ENCODE assay signal across 20 cellular contexts in genomic region chr2:234967201-234967873, GRCh38. TPM values are rescaled to one million over a fixed set of nuclear protein-coding genes. Genes with fewer than 3 reads are reported as not detected.
"Had no signal": no experiment of that assay in that cellular context is flagged by ENCODE, and none has a peak within 500 bp of the region (broad histone marks: within the 10 kb centered on the region; RNA-seq: fewer than 3 reads in every experiment).

No MANE protein-coding gene starts in this region.

- H3K4me3 Mint-ChIP-seq: activated CD8-positive, alpha-beta T cell treated with anti-CD3 and anti-CD28 coated beads, Interleukin-2, amount 10 ng/mL, durations not matched to agents 7 days and 5 days; activated T-helper 1 cell treated with anti-CD3 and anti-CD28 coated beads, Interleukin-12 subunit alpha, Interleukin-12 subunit beta, Interleukin-2, Interleukin-4 antibody, amounts not matched to agents 30 ng/mL and 10 ng/mL and 1 ng/mL, durations not matched to agents 14 hours and 24 hours and 36 hours; nephron; stimulated activated naive CD8-positive, alpha-beta T cell treated with anti-CD3 and anti-CD28 coated beads, Interleukin-15, Interleukin-2, amounts not matched to agents 100 ng/mL and 50 ng/mL, for 24 hours had no signal

- FAIRE-seq: pancreas, TTC549 had no signal

- H3K27ac ChIP-seq: ascending aorta, breast epithelium, colonic mucosa, esophagus squamous epithelium, gastrocnemius medialis, neutrophil, pancreas, tibial nerve, uterus had no signal

- H3K9me3 Mint-ChIP-seq: activated T-helper 1 cell treated with anti-CD3 and anti-CD28 coated beads, Interleukin-12 subunit alpha, Interleukin-12 subunit beta, Interleukin-2, Interleukin-4 antibody, amounts not matched to agents 30 ng/mL and 10 ng/mL and 1 ng/mL, durations not matched to agents 14 hours and 24 hours and 36 hours; nephron; stimulated activated naive CD8-positive, alpha-beta T cell treated with anti-CD3 and anti-CD28 coated beads, Interleukin-15, Interleukin-2, amounts not matched to agents 100 ng/mL and 50 ng/mL, for 24 hours had no signal

- H3K27ac Mint-ChIP-seq: activated CD8-positive, alpha-beta T cell treated with anti-CD3 and anti-CD28 coated beads, Interleukin-2, amount 10 ng/mL, durations not matched to agents 7 days and 5 days; activated naive CD4-positive, alpha-beta T cell treated with anti-CD3 and anti-CD28 coated beads, Interleukin-2, amount 50 U/mL, for 72 hours; activated T-helper 1 cell treated with anti-CD3 and anti-CD28 coated beads, Interleukin-12 subunit alpha, Interleukin-12 subunit beta, Interleukin-2, Interleukin-4 antibody, amounts not matched to agents 30 ng/mL and 10 ng/mL and 1 ng/mL, durations not matched to agents 14 hours and 24 hours and 36 hours; nephron; stimulated activated naive CD8-positive, alpha-beta T cell treated with anti-CD3 and anti-CD28 coated beads, Interleukin-15, Interleukin-2, amounts not matched to agents 100 ng/mL and 50 ng/mL, for 24 hours had no signal

- ATAC-seq: activated CD8-positive, alpha-beta T cell treated with anti-CD3 and anti-CD28 coated beads, Interleukin-2, amount 10 ng/mL, durations not matched to agents 7 days and 5 days; activated naive CD4-positive, alpha-beta T cell treated with anti-CD3 and anti-CD28 coated beads, Interleukin-2, amount 50 U/mL, for 72 hours; gastrocnemius medialis had no signal

- H3K9me3 ChIP-seq: ascending aorta, breast epithelium, colonic mucosa, esophagus squamous epithelium, gastrocnemius medialis, neutrophil, pancreas, uterus had no signal

- DNase-seq: activated CD4-positive, alpha-beta T cell treated with anti-CD3 and anti-CD28 coated beads for 1 hour; activated CD4-positive, alpha-beta T cell treated with anti-CD3 and anti-CD28 coated beads, Interleukin-2, amount 50 U/mL, for 1 hour; activated CD8-positive, alpha-beta T cell treated with anti-CD3 and anti-CD28 coated beads, Interleukin-2, amount 10 ng/mL, durations not matched to agents 7 days and 5 days; colonic mucosa; esophagus squamous epithelium; gastrocnemius medialis; hypothalamus; stimulated activated CD4-positive, alpha-beta T cell treated with anti-CD3 and anti-CD28 coated beads, Interleukin-4, amount 100 ng/mL, for 1 hour; T-helper 1 cell had no signal

- H3K36me3 Mint-ChIP-seq: activated naive CD4-positive, alpha-beta T cell treated with anti-CD3 and anti-CD28 coated beads, Interleukin-2, amount 50 U/mL, for 72 hours had no signal

- H3K4me3 ChIP-seq: ascending aorta, breast epithelium, colonic mucosa, esophagus squamous epithelium, gastrocnemius medialis, pancreas, tibial nerve, uterus had no signal

- H3K27me3 ChIP-seq: ascending aorta, breast epithelium, colonic mucosa, gastrocnemius medialis, pancreas, tibial nerve, uterus had no signal

- H3K36me3 ChIP-seq: ascending aorta, breast epithelium, colonic mucosa, esophagus squamous epithelium, gastrocnemius medialis, neutrophil, pancreas, tibial nerve, uterus had no signal

RNA-seq across cellular contexts. Expression of gene SH3BP4, which starts 15.5 kb away (rescaled TPM):
- total RNA-seq: activated CD8-positive, alpha-beta T cell treated with anti-CD3 and anti-CD28 coated beads, Interleukin-2, amount 10 ng/mL, durations not matched to agents 7 days and 5 days had no signal
